2 cellular contexts compared by ENCODE assay signal in genomic region chr14:61398221-61398620, GRCh38.
TF ChIP-seq lines count a peak whose summit lies in the region.

No MANE protein-coding gene starts in this region.

TF ChIP-seq in HepG2, 621 proteins besides CTCF, POLR2A, EP300 and RAD21:
- 0 out of 2 replicates have a peak, but pooled peaks have one; percentile 5 for TF ChIP-seq CREB1 (IDR thresholded peaks at IDR 0.05)
- no peak for TF ChIP-seq CREB1 (CRISPR knock-in tag; IDR thresholded peaks at IDR 0.05)
- TF ChIP-seq ATF7 (IDR thresholded peaks at IDR 0.05) = peak; percentile 96
- no peak for TF ChIP-seq ATF7 (CRISPR knock-in tag; IDR thresholded peaks at IDR 0.05)
- TF ChIP-seq RORA (CRISPR knock-in tag; IDR thresholded peaks at IDR 0.05) = no peak

TF ChIP-seq in GM12878, 131 proteins besides CTCF, POLR2A, EP300 and RAD21:
- TF ChIP-seq, protein P1, sequence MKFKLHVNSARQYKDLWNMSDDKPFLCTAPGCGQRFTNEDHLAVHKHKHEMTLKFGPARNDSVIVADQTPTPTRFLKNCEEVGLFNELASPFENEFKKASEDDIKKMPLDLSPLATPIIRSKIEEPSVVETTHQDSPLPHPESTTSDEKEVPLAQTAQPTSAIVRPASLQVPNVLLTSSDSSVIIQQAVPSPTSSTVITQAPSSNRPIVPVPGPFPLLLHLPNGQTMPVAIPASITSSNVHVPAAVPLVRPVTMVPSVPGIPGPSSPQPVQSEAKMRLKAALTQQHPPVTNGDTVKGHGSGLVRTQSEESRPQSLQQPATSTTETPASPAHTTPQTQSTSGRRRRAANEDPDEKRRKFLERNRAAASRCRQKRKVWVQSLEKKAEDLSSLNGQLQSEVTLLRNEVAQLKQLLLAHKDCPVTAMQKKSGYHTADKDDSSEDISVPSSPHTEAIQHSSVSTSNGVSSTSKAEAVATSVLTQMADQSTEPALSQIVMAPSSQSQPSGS (IDR thresholded peaks at IDR 0.05; ENCODE audit: low read length) = no peak
- no peak for TF ChIP-seq SUPT20H (IDR thresholded peaks at IDR 0.05; ENCODE audit: borderline replicate concordance, control insufficient read depth, low read depth, low read length)
- TF ChIP-seq CHD2 (IDR thresholded peaks at IDR 0.05; ENCODE audit: borderline replicate concordance, low read depth, low read length) = no peak
- no peak for TF ChIP-seq GATAD2B (conservative IDR thresholded peaks at IDR 0.05; ENCODE audit: low read depth)
- no peak for TF ChIP-seq TBL1XR1 (IDR thresholded peaks at IDR 0.05; ENCODE audit: low read depth, low read length)
- TF ChIP-seq NRF1 (conservative IDR thresholded peaks at IDR 0.05; ENCODE audit: low read depth, low read length) = no peak
- TF ChIP-seq ASH2L (IDR thresholded peaks at IDR 0.05; ENCODE audit: borderline replicate concordance, low read depth) = no peak
- peak; percentile 91 for TF ChIP-seq ATF7 (IDR thresholded peaks at IDR 0.05; ENCODE audit: low read depth)
- TF ChIP-seq MTA3 (IDR thresholded peaks at IDR 0.05; ENCODE audit: borderline replicate concordance, low read length) = no peak
TF ChIP-seq in GM12878: peak in this region for 1.
